Comparison of ENCODE assay signal across 29 cellular contexts in genomic region chr16:67880584-67880983, GRCh38. TPM values are rescaled to one million over a fixed set of nuclear protein-coding genes. Genes with fewer than 3 reads are reported as not detected.
"Had no signal": no experiment of that assay in that cellular context is flagged by ENCODE, and none has a peak within 500 bp of the region (broad histone marks: within the 10 kb centered on the region; RNA-seq: fewer than 3 reads in every experiment).

No MANE protein-coding gene starts in this region.

- H3K4me1 ChIP-seq: foreskin keratinocyte, parathyroid adenoma had no signal

- H3K79me2 ChIP-seq: parathyroid adenoma had no signal

- ATAC-seq: activated naive CD4-positive, alpha-beta T cell treated with anti-CD3 and anti-CD28 coated beads, Interleukin-2, amount 50 U/mL, for 72 hours; activated T-cell treated with anti-CD3 and anti-CD28 coated beads, Interleukin-2, amount 50 U/mL, for 72 hours; foreskin keratinocyte; naive thymus-derived CD4-positive, alpha-beta T cell had no signal

- H3K4me3 ChIP-seq: ascending aorta, cardiac muscle cell, esophagus muscularis mucosa, right atrium auricular region, spleen, thyroid gland, upper lobe of left lung, vagina had no signal

- DNase-seq: activated B cell treated with CpG ODN at 0.5 μM for 24 hours; activated CD4-positive, alpha-beta T cell treated with anti-CD3 and anti-CD28 coated beads, Interleukin-2, amount 50 U/mL, for 1 hour; activated naive CD4-positive, alpha-beta T cell; activated T-cell treated with anti-CD3 and anti-CD28 coated beads for 4 hours; activated T-cell treated with anti-CD3 and anti-CD28 coated beads, Interleukin-2, amount 50 U/mL, for 72 hours; cortex of kidney; endodermal cell; foreskin keratinocyte; mammary epithelial cell; naive thymus-derived CD4-positive, alpha-beta T cell; nucleus accumbens; spleen; stimulated activated CD4-positive, alpha-beta T cell treated with anti-CD3 and anti-CD28 coated beads, Interleukin-2, amount 100 ng/mL, for 48 hours; T-helper 1 cell; thyroid gland; upper lobe of left lung had no signal

- H3K4me3 Mint-ChIP-seq: activated B cell treated with CpG ODN at 0.5 μM for 24 hours; activated T-cell treated with anti-CD3 and anti-CD28 coated beads, Interleukin-2, amount 50 U/mL, for 72 hours; endodermal cell; naive thymus-derived CD4-positive, alpha-beta T cell; stimulated activated naive CD8-positive, alpha-beta T cell treated with anti-CD3 and anti-CD28 coated beads, Interleukin-15, Interleukin-2, amounts not matched to agents 100 ng/mL and 50 ng/mL, for 24 hours; T-helper 2 cell treated with Interferon-gamma antibody and Interleukin-4, amounts not matched to agents 5 μg/mL and 100 μg/mL, for 36 hours had no signal

- H3K27ac Mint-ChIP-seq: activated B cell treated with CpG ODN at 0.5 μM for 24 hours; activated naive CD4-positive, alpha-beta T cell treated with anti-CD3 and anti-CD28 coated beads, Interleukin-2, amount 50 U/mL, for 72 hours; activated T-cell treated with anti-CD3 and anti-CD28 coated beads, Interleukin-2, amount 50 U/mL, for 72 hours; endodermal cell; stimulated activated naive CD8-positive, alpha-beta T cell treated with anti-CD3 and anti-CD28 coated beads, Interleukin-15, Interleukin-2, amounts not matched to agents 100 ng/mL and 50 ng/mL, for 24 hours; T-helper 2 cell treated with Interferon-gamma antibody and Interleukin-4, amounts not matched to agents 5 μg/mL and 100 μg/mL, for 36 hours had no signal

- H2AFZ ChIP-seq: parathyroid adenoma had no signal

- H3K9ac ChIP-seq: parathyroid adenoma had no signal

- H3K27me3 ChIP-seq: ascending aorta, cardiac muscle cell, esophagus muscularis mucosa, foreskin keratinocyte, right atrium auricular region, spleen, thyroid gland, upper lobe of left lung, vagina had no signal

- H3K27ac ChIP-seq: ascending aorta, cardiac muscle cell, esophagus muscularis mucosa, foreskin keratinocyte, parathyroid adenoma, thyroid gland, upper lobe of left lung, vagina had no signal

- H3K9me3 ChIP-seq: ascending aorta, esophagus muscularis mucosa, right atrium auricular region, spleen, thyroid gland, upper lobe of left lung, vagina had no signal

- FAIRE-seq: islet of Langerhans had no signal

- H3K9me3 Mint-ChIP-seq: activated B cell treated with CpG ODN at 0.5 μM for 24 hours; activated naive CD4-positive, alpha-beta T cell treated with anti-CD3 and anti-CD28 coated beads, Interleukin-2, amount 50 U/mL, for 72 hours; activated T-cell treated with anti-CD3 and anti-CD28 coated beads, Interleukin-2, amount 50 U/mL, for 72 hours; brain; endodermal cell; stimulated activated naive CD8-positive, alpha-beta T cell treated with anti-CD3 and anti-CD28 coated beads, Interleukin-15, Interleukin-2, amounts not matched to agents 100 ng/mL and 50 ng/mL, for 24 hours; T-helper 2 cell treated with Interferon-gamma antibody and Interleukin-4, amounts not matched to agents 5 μg/mL and 100 μg/mL, for 36 hours had no signal

- H3K27me3 Mint-ChIP-seq: activated B cell treated with CpG ODN at 0.5 μM for 24 hours; brain; naive thymus-derived CD4-positive, alpha-beta T cell; stimulated activated naive CD8-positive, alpha-beta T cell treated with anti-CD3 and anti-CD28 coated beads, Interleukin-15, Interleukin-2, amounts not matched to agents 100 ng/mL and 50 ng/mL, for 24 hours had no signal

RNA-seq across cellular contexts. Expression of gene NRN1L, which starts 4.1 kb away (rescaled TPM):
- total RNA-seq: ascending aorta, foreskin keratinocyte, pulmonary artery endothelial cell, right atrium auricular region, vagina had no signal
- polyA plus RNA-seq: mammary epithelial cell; naive thymus-derived CD4-positive, alpha-beta T cell; neural cell had no signal
